In genomic region chr9:28583832-28584231, GRCh38 we compare ENCODE assay signal across 8 cellular contexts.
"Had no signal": no experiment of that assay in that cellular context is flagged by ENCODE, and none has a peak within 500 bp of the region (broad histone marks: within the 10 kb centered on the region; RNA-seq: fewer than 3 reads in every experiment).

No MANE protein-coding gene starts in this region.

- H3K36me3 Mint-ChIP-seq: IgD-negative memory B cell had no signal

- H3K27ac Mint-ChIP-seq: GM23338, H9, IgD-negative memory B cell had no signal

- H3K4me1 Mint-ChIP-seq: GM23338, H9 had no signal

- DNase-seq: H9, HCEC 1CT, KBM-7 had no signal

- H3K4me2 ChIP-seq: GM23338 had no signal

- H3K27me3 Mint-ChIP-seq: IgD-negative memory B cell had no signal

- H3K4me3 ChIP-seq: GM23338 had no signal

- ATAC-seq: GM23338 had no signal

- H2AFZ ChIP-seq: GM23338 had no signal

- H3K4me3 Mint-ChIP-seq: GM23338, H9, IgD-negative memory B cell had no signal

- FAIRE-seq: H1, H54, HTR-8/SVneo had no signal
